9 cellular contexts compared by ENCODE assay signal in genomic region chr17:36181401-36182175, GRCh38. TPM values are rescaled to one million over a fixed set of nuclear protein-coding genes. Genes with fewer than 3 reads are reported as not detected.
DNase-seq lines count a peak whose midpoint lies in the region; ATAC-seq and TF ChIP-seq lines count a peak whose summit lies in the region.
"Not testable (repeated sequence)": the region's sequence is repeated elsewhere in the genome, so short reads cannot be mapped to it uniquely, and the experiment has no call there.
"Had no signal": no experiment of that assay in that cellular context is flagged by ENCODE, and none has a peak within 500 bp of the region (broad histone marks: within the 10 kb centered on the region; RNA-seq: fewer than 3 reads in every experiment).

No MANE protein-coding gene starts in this region.

- H3K4me1 ChIP-seq in HEK293 (ENCODE audit: control insufficient read depth, insufficient read depth, low read length): not testable (repeated sequence)
- H3K4me1 ChIP-seq in esophagus muscularis mucosa: peaks cover 0 to 26% (median 20%) of the 10 kb centered on the region in 4 donors

- peaks cover 29% of the 10 kb centered on the region for H3K4me1 Mint-ChIP-seq in activated CD8-positive, alpha-beta memory T cell treated with anti-CD3 and anti-CD28 coated beads, Interleukin-2, amount 10 ng/mL, durations not matched to agents 7 days and 5 days
- H3K4me1 Mint-ChIP-seq in chondrocyte (ENCODE audit: low read depth) (peaks cover 15% of the 10 kb centered on the region), natural killer cell (peaks cover 31 to 56% of the 10 kb centered on the region in 2 donors)
- not testable (repeated sequence) for H3K4me1 Mint-ChIP-seq in osteocyte (ENCODE audit: unreplicated experiment)

- H3K27ac Mint-ChIP-seq in activated CD8-positive, alpha-beta memory T cell treated with anti-CD3 and anti-CD28 coated beads, Interleukin-2, amount 10 ng/mL, durations not matched to agents 7 days and 5 days; chondrocyte (ENCODE audit: unreplicated experiment); osteocyte (ENCODE audit: unreplicated experiment): not testable (repeated sequence)
- H3K27ac Mint-ChIP-seq in natural killer cell: peak overlapping the region; percentile 56 to 98

- TF ChIP-seq CTCF in HEK293 (tag by site-specific recombination; IDR thresholded peaks at IDR 0.05); chondrocyte (IDR thresholded peaks at IDR 0.05); esophagus muscularis mucosa (IDR thresholded peaks at IDR 0.05); natural killer cell (IDR thresholded peaks at IDR 0.05); osteocyte (IDR thresholded peaks at IDR 0.05): not testable (repeated sequence)

- H3K27me3 ChIP-seq in esophagus muscularis mucosa: peaks cover 0 to 33% (median 10%) of the 10 kb centered on the region in 4 donors

- H3K36me3 ChIP-seq in HEK293 (ENCODE audit: control insufficient read depth in 2 of 2, insufficient read depth in 1 of 2, low read length in 2 of 2); esophagus muscularis mucosa: not testable (repeated sequence)

- not testable (repeated sequence) for H3K4me3 ChIP-seq in HEK293 (ENCODE audit: low read depth, low read length); esophagus muscularis mucosa

- peaks cover 12% of the 10 kb centered on the region for H3K27me3 Mint-ChIP-seq in activated CD8-positive, alpha-beta memory T cell treated with anti-CD3 and anti-CD28 coated beads, Interleukin-2, amount 10 ng/mL, durations not matched to agents 7 days and 5 days
- H3K27me3 Mint-ChIP-seq in chondrocyte (ENCODE audit: low read depth): peaks cover 29% of the 10 kb centered on the region
- H3K27me3 Mint-ChIP-seq in natural killer cell (ENCODE audit: low read depth in 2 of 2): not testable (repeated sequence)
- peaks cover 38% of the 10 kb centered on the region for H3K27me3 Mint-ChIP-seq in osteocyte (ENCODE audit: unreplicated experiment)

- TF ChIP-seq EP300 in esophagus muscularis mucosa (IDR thresholded peaks at IDR 0.05): not testable (repeated sequence)

- peak overlapping the region; percentile 2 for H3K4me3 Mint-ChIP-seq in activated CD8-positive, alpha-beta memory T cell treated with anti-CD3 and anti-CD28 coated beads, Interleukin-2, amount 10 ng/mL, durations not matched to agents 7 days and 5 days
- peak overlapping the region; percentile 80 for H3K4me3 Mint-ChIP-seq in chondrocyte (ENCODE audit: unreplicated experiment)
- H3K4me3 Mint-ChIP-seq in natural killer cell: peak overlapping the region; percentile 73
- H3K4me3 Mint-ChIP-seq in osteocyte (ENCODE audit: unreplicated experiment): peak overlapping the region; percentile 58

- 83% methylated on average over 7 of the region's 7 CpGs for WGBS in esophagus muscularis mucosa

- POLR2A ChIA-PET in HEK293 (lab: Yijun Ruan, JAX): not testable (repeated sequence)

- not testable (repeated sequence) for H3K9me3 ChIP-seq in HEK293 (ENCODE audit: control insufficient read depth, insufficient read depth, low read depth, low read length); esophagus muscularis mucosa

- not testable (repeated sequence) for H3K9me3 Mint-ChIP-seq in activated CD8-positive, alpha-beta memory T cell treated with anti-CD3 and anti-CD28 coated beads, Interleukin-2, amount 10 ng/mL, durations not matched to agents 7 days and 5 days (ENCODE audit: low read depth); chondrocyte (ENCODE audit: low read depth); natural killer cell; osteocyte (ENCODE audit: unreplicated experiment)

- not testable (repeated sequence) for ATAC-seq in activated CD8-positive, alpha-beta memory T cell treated with anti-CD3 and anti-CD28 coated beads, Interleukin-2, amount 10 ng/mL, durations not matched to agents 7 days and 5 days; natural killer cell

- intact Hi-C loops in esophagus muscularis mucosa (cut with DNase I) (loop anchor here (10.0 kb wide), 1 partner anchor 303 kb away; the partner anchor contains the start of gene ZNHIT3), natural killer cell (cut with micrococcal nuclease) (loop anchor here (5.0 to 10.0 kb wide), 3 partner anchors 34 to 647 kb away; partner anchors contain the start of gene SLFN12L)

- H3K36me3 Mint-ChIP-seq in activated CD8-positive, alpha-beta memory T cell treated with anti-CD3 and anti-CD28 coated beads, Interleukin-2, amount 10 ng/mL, durations not matched to agents 7 days and 5 days; chondrocyte (ENCODE audit: low read depth); natural killer cell; osteocyte (ENCODE audit: unreplicated experiment): not testable (repeated sequence)

- DNase-seq in CD1c-positive myeloid dendritic cell (ENCODE audit: extremely low spot score): peak; percentile 0
- not testable (repeated sequence) for DNase-seq in activated CD8-positive, alpha-beta memory T cell treated with anti-CD3 and anti-CD28 coated beads, Interleukin-2, amount 10 ng/mL, durations not matched to agents 7 days and 5 days; chondrocyte (ENCODE audit: low spot score); natural killer cell
- DNase-seq in esophagus muscularis mucosa (ENCODE audit: extremely low spot score): peak; percentile 92
- DNase-seq in osteocyte (ENCODE audit: extremely low spot score, unreplicated experiment): peak; percentile 83

- TF ChIP-seq POLR2A in esophagus muscularis mucosa (IDR thresholded peaks at IDR 0.05; ENCODE audit: low read depth): not testable (repeated sequence)

- not testable (repeated sequence) for H3K27ac ChIP-seq in HEK293 (ENCODE audit: extremely low read depth, low read depth, low read length); esophagus muscularis mucosa (replicated peaks in 1 of 4)

- CTCF ChIA-PET in HEK293 (lab: Yijun Ruan, JAX): not testable (repeated sequence)
- CTCF ChIA-PET in activated CD8-positive, alpha-beta memory T cell treated with anti-CD3 and anti-CD28 coated beads, Interleukin-2, amount 10 ng/mL, durations not matched to agents 7 days and 5 days (lab: Charles Lee): interaction anchor here (0.9 kb wide), 1 partner anchor 33 kb away, joined by 4 read pairs; no protein-coding TSS in a partner anchor

TF ChIP-seq in HEK293, 187 proteins besides CTCF, POLR2A, EP300 and RAD21:
- TF ChIP-seq ZFHX2 (tag by site-specific recombination; conservative IDR thresholded peaks at IDR 0.05): peak; percentile 42; the same call in 1 of the 2 replicates

RNA-seq across cellular contexts. Expression of gene TBC1D3B, which starts 5.2 kb away (rescaled TPM):
- 1 to 10 TPM; 5.8 to 9.9 TPM for total RNA-seq in activated CD8-positive, alpha-beta memory T cell treated with anti-CD3 and anti-CD28 coated beads, Interleukin-2, amount 10 ng/mL, durations not matched to agents 7 days and 5 days
- total RNA-seq in chondrocyte (4.6 to 8.4 TPM (median 6.2 TPM) in 3 replicates), esophagus muscularis mucosa (1 to 10 TPM in 3 of 4 donors, not detected in 1; 2.1 to 5.8 (median 2.7) TPM), natural killer cell (10 to 100 TPM in 1 of 3 donors, 1 to 10 TPM in 2; 4.3 to 10.7 (median 8.2) TPM), osteocyte (11.7 and 12.6 TPM in 2 replicates)
- total RNA-seq: M059J had no signal

RNA-seq across cellular contexts. Expression of gene CCL3L1, which starts 15.0 kb away (rescaled TPM):
- 10 to 100 TPM; 10.5 to 35.6 TPM for total RNA-seq in activated CD8-positive, alpha-beta memory T cell treated with anti-CD3 and anti-CD28 coated beads, Interleukin-2, amount 10 ng/mL, durations not matched to agents 7 days and 5 days
- not detected in 3 replicates for total RNA-seq in chondrocyte
- not detected for total RNA-seq in esophagus muscularis mucosa
- total RNA-seq in natural killer cell: 10 to 100 TPM; 22.2 to 73.9 (median 55.9) TPM
- not detected in 2 replicates for total RNA-seq in osteocyte
- total RNA-seq: H1, M059J had no signal

RNA-seq across cellular contexts. Expression of gene CCL4L2, which starts 29.3 kb away (rescaled TPM):
- 10 to 100 TPM; 22.8 to 56.5 TPM for total RNA-seq in activated CD8-positive, alpha-beta memory T cell treated with anti-CD3 and anti-CD28 coated beads, Interleukin-2, amount 10 ng/mL, durations not matched to agents 7 days and 5 days
- total RNA-seq in chondrocyte: not detected in 3 replicates
- under 1 TPM in 1 of 4 donors, not detected in 3; 0.80 TPM for total RNA-seq in esophagus muscularis mucosa
- 10 to 100 TPM; 23.7 to 31.2 (median 25.4) TPM for total RNA-seq in natural killer cell
- total RNA-seq in osteocyte: not detected in 2 replicates
- total RNA-seq: H1, M059J had no signal

Comparison
In these comparisons a context has a peak if more than half of its experiments do, and no peak if none do; other contexts are left out.
1. H3K4me3 Mint-ChIP-seq: peak in every context shown above with its lines; median percentile 80 in chondrocyte; 73 in natural killer cell; 58 in osteocyte; 2 in activated CD8-positive, alpha-beta memory T cell treated with anti-CD3 and anti-CD28 coated beads, Interleukin-2, amount 10 ng/mL, durations not matched to agents 7 days and 5 days.